Comparison of ENCODE assay signal across 19 cellular contexts in genomic region chr2:2840681-2841300, GRCh38.
"Had no signal": no experiment of that assay in that cellular context is flagged by ENCODE, and none has a peak within 500 bp of the region (broad histone marks: within the 10 kb centered on the region; RNA-seq: fewer than 3 reads in every experiment).

No MANE protein-coding gene starts in this region.

- H3K4me1 ChIP-seq: left lung, prostate gland, thyroid gland had no signal

- H3K9me3 Mint-ChIP-seq: activated naive CD4-positive, alpha-beta T cell treated with anti-CD3 and anti-CD28 coated beads for 36 hours; activated naive CD8-positive, alpha-beta T cell treated with anti-CD3 and anti-CD28 coated beads, Interleukin-2, amount 50 U/mL, for 24 hours; naive thymus-derived CD8-positive, alpha-beta T cell; stimulated activated naive CD8-positive, alpha-beta T cell treated with anti-CD3 and anti-CD28 coated beads, Interleukin-15, amount 100 ng/mL, for 72 hours had no signal

- FAIRE-seq: kidney, urothelium cell line had no signal

- H3K27me3 ChIP-seq: esophagus squamous epithelium, left lung, thyroid gland had no signal

- H3K4me3 ChIP-seq: esophagus squamous epithelium, left lung, prostate gland, SK-N-MC, skin epidermis, thyroid gland had no signal

- H3K4me3 Mint-ChIP-seq: activated CD8-positive, alpha-beta T cell treated with anti-CD3 and anti-CD28 coated beads, Interleukin-2, amount 10 ng/mL, durations not matched to agents 7 days and 5 days; activated naive CD4-positive, alpha-beta T cell treated with anti-CD3 and anti-CD28 coated beads for 36 hours; activated naive CD8-positive, alpha-beta T cell treated with anti-CD3 and anti-CD28 coated beads, Interleukin-2, amount 50 U/mL, for 24 hours; naive thymus-derived CD8-positive, alpha-beta T cell; stimulated activated naive CD8-positive, alpha-beta T cell treated with anti-CD3 and anti-CD28 coated beads, Interleukin-15, amount 100 ng/mL, for 72 hours had no signal

- H3K9me3 ChIP-seq: esophagus squamous epithelium, left lung, prostate gland, thyroid gland had no signal

- DNase-seq: activated CD8-positive, alpha-beta T cell treated with anti-CD3 and anti-CD28 coated beads, Interleukin-2, amount 10 ng/mL, durations not matched to agents 7 days and 5 days; activated naive CD4-positive, alpha-beta T cell treated with anti-CD3 and anti-CD28 coated beads for 36 hours; activated naive CD8-positive, alpha-beta T cell treated with anti-CD3 and anti-CD28 coated beads, Interleukin-2, amount 50 U/mL, for 24 hours; activated T-cell treated with anti-CD3 and anti-CD28 coated beads for 4 hours; aorta; esophagus squamous epithelium; kidney; left lung; right cardiac atrium; stimulated activated naive CD8-positive, alpha-beta T cell treated with anti-CD3 and anti-CD28 coated beads, Interleukin-15, amount 100 ng/mL, for 72 hours; T-helper 1 cell; T1000 had no signal

- H3K27me3 Mint-ChIP-seq: stimulated activated naive CD8-positive, alpha-beta T cell treated with anti-CD3 and anti-CD28 coated beads, Interleukin-15, amount 100 ng/mL, for 72 hours had no signal

- H3K27ac Mint-ChIP-seq: activated CD8-positive, alpha-beta T cell treated with anti-CD3 and anti-CD28 coated beads, Interleukin-2, amount 10 ng/mL, durations not matched to agents 7 days and 5 days; activated naive CD4-positive, alpha-beta T cell treated with anti-CD3 and anti-CD28 coated beads for 36 hours; activated naive CD8-positive, alpha-beta T cell treated with anti-CD3 and anti-CD28 coated beads, Interleukin-2, amount 50 U/mL, for 24 hours; naive thymus-derived CD8-positive, alpha-beta T cell; stimulated activated naive CD8-positive, alpha-beta T cell treated with anti-CD3 and anti-CD28 coated beads, Interleukin-15, amount 100 ng/mL, for 72 hours had no signal

- H3K36me3 Mint-ChIP-seq: naive thymus-derived CD8-positive, alpha-beta T cell had no signal

- H3K4me1 Mint-ChIP-seq: activated naive CD8-positive, alpha-beta T cell treated with anti-CD3 and anti-CD28 coated beads, Interleukin-2, amount 50 U/mL, for 24 hours; naive thymus-derived CD8-positive, alpha-beta T cell; stimulated activated naive CD8-positive, alpha-beta T cell treated with anti-CD3 and anti-CD28 coated beads, Interleukin-15, amount 100 ng/mL, for 72 hours had no signal

- H3K27ac ChIP-seq: esophagus squamous epithelium, left lung, prostate gland, SK-N-MC, skin epidermis, thyroid gland, VCaP had no signal

- H3K36me3 ChIP-seq: esophagus squamous epithelium, left lung, prostate gland, thyroid gland had no signal
